37 cellular contexts compared by ENCODE assay signal in the genomic region with DNA sequence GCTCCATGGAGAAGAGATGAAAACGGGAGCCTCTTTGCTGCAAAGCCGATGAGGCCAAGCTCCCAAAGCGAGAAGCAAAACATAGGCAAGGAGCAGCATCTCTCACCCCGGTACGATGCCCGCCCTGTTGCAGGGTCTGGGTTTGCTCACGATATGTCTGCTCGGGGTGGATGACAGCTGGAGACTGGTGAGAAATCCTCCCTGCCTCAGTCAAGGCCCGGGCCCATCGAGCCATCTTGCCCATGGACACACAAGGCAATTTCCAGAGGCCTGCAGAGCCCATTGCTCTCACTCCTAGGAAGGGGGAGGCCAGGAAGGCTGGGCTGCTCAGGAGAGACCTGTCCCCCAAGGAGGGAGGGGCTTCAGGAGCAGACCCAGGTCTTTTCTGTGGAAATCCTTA.
"Had no signal": no experiment of that assay in that cellular context is flagged by ENCODE, and none has a peak within 500 bp of the region (broad histone marks: within the 10 kb centered on the region; RNA-seq: fewer than 3 reads in every experiment).

No MANE protein-coding gene starts in this region.

- H3K4me1 ChIP-seq: ascending aorta, body of pancreas, breast epithelium had no signal

- H3K27me3 Mint-ChIP-seq: activated naive CD4-positive, alpha-beta T cell treated with anti-CD3 and anti-CD28 coated beads, Interleukin-2, amount 10 ng/mL, durations not matched to agents 7 days and 5 days; activated naive CD4-positive, alpha-beta T cell treated with anti-CD3 and anti-CD28 coated beads, Interleukin-2, amount 50 U/mL, for 24 hours; activated naive CD8-positive, alpha-beta T cell; activated naive CD8-positive, alpha-beta T cell treated with anti-CD3 and anti-CD28 coated beads for 36 hours; activated naive CD8-positive, alpha-beta T cell treated with anti-CD3 and anti-CD28 coated beads, Interleukin-2, amount 50 U/mL, for 24 hours had no signal

- H3K4me3 Mint-ChIP-seq: activated naive CD4-positive, alpha-beta T cell treated with anti-CD3 and anti-CD28 coated beads for 36 hours; activated naive CD4-positive, alpha-beta T cell treated with anti-CD3 and anti-CD28 coated beads, Interleukin-2, amount 10 ng/mL, durations not matched to agents 7 days and 5 days; activated naive CD4-positive, alpha-beta T cell treated with anti-CD3 and anti-CD28 coated beads, Interleukin-2, amount 50 U/mL, for 24 hours; activated naive CD8-positive, alpha-beta T cell; activated naive CD8-positive, alpha-beta T cell treated with anti-CD3 and anti-CD28 coated beads for 36 hours; activated naive CD8-positive, alpha-beta T cell treated with anti-CD3 and anti-CD28 coated beads, Interleukin-2, amount 10 ng/mL, durations not matched to agents 7 days and 5 days; activated naive CD8-positive, alpha-beta T cell treated with anti-CD3 and anti-CD28 coated beads, Interleukin-2, amount 50 U/mL, for 24 hours; activated T-cell treated with anti-CD3 and anti-CD28 coated beads, Interleukin-2, amount 50 U/mL, for 24 hours; activated T-cell treated with anti-CD3 and anti-CD28 coated beads, Interleukin-2, amount 50 U/mL, for 72 hours; activated T-helper 1 cell treated with anti-CD3 and anti-CD28 coated beads, Interleukin-12 subunit alpha, Interleukin-12 subunit beta, Interleukin-2, Interleukin-4 antibody, amounts not matched to agents 30 ng/mL and 10 ng/mL and 1 ng/mL, durations not matched to agents 14 hours and 24 hours and 36 hours; activated T-helper 17 cell treated with anti-CD3 and anti-CD28 coated beads, Interleukin-2, amount 50 U/mL, for 72 hours; brain; central memory CD8-positive, alpha-beta T cell had no signal

- H3K4me1 Mint-ChIP-seq: activated naive CD4-positive, alpha-beta T cell treated with anti-CD3 and anti-CD28 coated beads, Interleukin-2, amount 10 ng/mL, durations not matched to agents 7 days and 5 days; activated naive CD4-positive, alpha-beta T cell treated with anti-CD3 and anti-CD28 coated beads, Interleukin-2, amount 50 U/mL, for 24 hours; activated naive CD8-positive, alpha-beta T cell treated with anti-CD3 and anti-CD28 coated beads for 36 hours; activated naive CD8-positive, alpha-beta T cell treated with anti-CD3 and anti-CD28 coated beads, Interleukin-2, amount 10 ng/mL, durations not matched to agents 7 days and 5 days; activated naive CD8-positive, alpha-beta T cell treated with anti-CD3 and anti-CD28 coated beads, Interleukin-2, amount 50 U/mL, for 24 hours; activated T-helper 17 cell treated with anti-CD3 and anti-CD28 coated beads, Interleukin-2, amount 50 U/mL, for 72 hours; brain; central memory CD8-positive, alpha-beta T cell had no signal

- H3K9me3 Mint-ChIP-seq: activated naive CD4-positive, alpha-beta T cell treated with anti-CD3 and anti-CD28 coated beads for 36 hours; activated naive CD4-positive, alpha-beta T cell treated with anti-CD3 and anti-CD28 coated beads, Interleukin-2, amount 10 ng/mL, durations not matched to agents 7 days and 5 days; activated naive CD4-positive, alpha-beta T cell treated with anti-CD3 and anti-CD28 coated beads, Interleukin-2, amount 50 U/mL, for 24 hours; activated naive CD4-positive, alpha-beta T cell treated with anti-CD3 and anti-CD28 coated beads, Interleukin-2, amount 50 U/mL, for 72 hours; activated naive CD8-positive, alpha-beta T cell treated with anti-CD3 and anti-CD28 coated beads for 36 hours; activated naive CD8-positive, alpha-beta T cell treated with anti-CD3 and anti-CD28 coated beads, Interleukin-2, amount 10 ng/mL, durations not matched to agents 7 days and 5 days; activated naive CD8-positive, alpha-beta T cell treated with anti-CD3 and anti-CD28 coated beads, Interleukin-2, amount 50 U/mL, for 24 hours; activated T-cell treated with anti-CD3 and anti-CD28 coated beads, Interleukin-2, amount 50 U/mL, for 24 hours; activated T-cell treated with anti-CD3 and anti-CD28 coated beads, Interleukin-2, amount 50 U/mL, for 72 hours; activated T-helper 1 cell treated with anti-CD3 and anti-CD28 coated beads, Interleukin-12 subunit alpha, Interleukin-12 subunit beta, Interleukin-2, Interleukin-4 antibody, amounts not matched to agents 30 ng/mL and 10 ng/mL and 1 ng/mL, durations not matched to agents 14 hours and 24 hours and 36 hours; activated T-helper 17 cell treated with anti-CD3 and anti-CD28 coated beads, Interleukin-2, amount 50 U/mL, for 72 hours; activated T-helper 2 cell treated with anti-CD3 and anti-CD28 coated beads, Interferon-gamma antibody, Interleukin-2, Interleukin-4, amounts not matched to agents 10 μg/mL and 5 μg/mL and 100 μg/mL, durations not matched to agents 14 hours and 24 hours and 36 hours; brain; central memory CD8-positive, alpha-beta T cell had no signal

- H3K27ac Mint-ChIP-seq: activated naive CD4-positive, alpha-beta T cell treated with anti-CD3 and anti-CD28 coated beads for 36 hours; activated naive CD4-positive, alpha-beta T cell treated with anti-CD3 and anti-CD28 coated beads, Interleukin-2, amount 10 ng/mL, durations not matched to agents 7 days and 5 days; activated naive CD4-positive, alpha-beta T cell treated with anti-CD3 and anti-CD28 coated beads, Interleukin-2, amount 50 U/mL, for 24 hours; activated naive CD4-positive, alpha-beta T cell treated with anti-CD3 and anti-CD28 coated beads, Interleukin-2, amount 50 U/mL, for 72 hours; activated naive CD8-positive, alpha-beta T cell; activated naive CD8-positive, alpha-beta T cell treated with anti-CD3 and anti-CD28 coated beads for 36 hours; activated naive CD8-positive, alpha-beta T cell treated with anti-CD3 and anti-CD28 coated beads, Interleukin-2, amount 10 ng/mL, durations not matched to agents 7 days and 5 days; activated naive CD8-positive, alpha-beta T cell treated with anti-CD3 and anti-CD28 coated beads, Interleukin-2, amount 50 U/mL, for 24 hours; activated T-cell treated with anti-CD3 and anti-CD28 coated beads, Interleukin-2, amount 50 U/mL, for 24 hours; activated T-cell treated with anti-CD3 and anti-CD28 coated beads, Interleukin-2, amount 50 U/mL, for 72 hours; activated T-helper 1 cell treated with anti-CD3 and anti-CD28 coated beads, Interleukin-12 subunit alpha, Interleukin-12 subunit beta, Interleukin-2, Interleukin-4 antibody, amounts not matched to agents 30 ng/mL and 10 ng/mL and 1 ng/mL, durations not matched to agents 14 hours and 24 hours and 36 hours; activated T-helper 17 cell treated with anti-CD3 and anti-CD28 coated beads, Interleukin-2, amount 50 U/mL, for 72 hours; activated T-helper 2 cell treated with anti-CD3 and anti-CD28 coated beads, Interferon-gamma antibody, Interleukin-2, Interleukin-4, amounts not matched to agents 10 μg/mL and 5 μg/mL and 100 μg/mL, durations not matched to agents 14 hours and 24 hours and 36 hours; brain had no signal

- H3K36me3 Mint-ChIP-seq: activated naive CD4-positive, alpha-beta T cell treated with anti-CD3 and anti-CD28 coated beads, Interleukin-2, amount 10 ng/mL, durations not matched to agents 7 days and 5 days; activated naive CD4-positive, alpha-beta T cell treated with anti-CD3 and anti-CD28 coated beads, Interleukin-2, amount 50 U/mL, for 24 hours; activated naive CD4-positive, alpha-beta T cell treated with anti-CD3 and anti-CD28 coated beads, Interleukin-2, amount 50 U/mL, for 72 hours; activated naive CD8-positive, alpha-beta T cell; activated naive CD8-positive, alpha-beta T cell treated with anti-CD3 and anti-CD28 coated beads for 36 hours; activated naive CD8-positive, alpha-beta T cell treated with anti-CD3 and anti-CD28 coated beads, Interleukin-2, amount 10 ng/mL, durations not matched to agents 7 days and 5 days; brain had no signal

- DNase-seq: activated effector memory CD4-positive, alpha-beta T cell treated with anti-CD3 and anti-CD28 coated beads, Interleukin-2, amount 50 U/mL, for 16 hours; activated effector memory CD4-positive, alpha-beta T cell treated with Interleukin-2 at 50 U/mL for 16 hours; activated gamma-delta T cell; activated gamma-delta T cell treated with Interleukin-2 at 50 U/mL for 16 hours; activated naive CD4-positive, alpha-beta T cell; activated naive CD4-positive, alpha-beta T cell treated with anti-CD3 and anti-CD28 coated beads for 36 hours; activated naive CD4-positive, alpha-beta T cell treated with anti-CD3 and anti-CD28 coated beads, Interleukin-2, amount 10 ng/mL, durations not matched to agents 7 days and 5 days; activated naive CD4-positive, alpha-beta T cell treated with anti-CD3 and anti-CD28 coated beads, Interleukin-2, amount 50 U/mL, for 16 hours; activated naive CD4-positive, alpha-beta T cell treated with Interleukin-2 at 50 U/mL for 16 hours; activated naive CD8-positive, alpha-beta T cell treated with anti-CD3 and anti-CD28 coated beads for 36 hours; activated naive CD8-positive, alpha-beta T cell treated with anti-CD3 and anti-CD28 coated beads, Interleukin-2, amount 10 ng/mL, durations not matched to agents 7 days and 5 days; activated naive CD8-positive, alpha-beta T cell treated with anti-CD3 and anti-CD28 coated beads, Interleukin-2, amount 50 U/mL, for 24 hours; activated T-cell treated with anti-CD3 and anti-CD28 coated beads, Interleukin-2, amount 50 U/mL, for 1 hour; activated T-cell treated with anti-CD3 and anti-CD28 coated beads, Interleukin-2, amount 50 U/mL, for 24 hours; activated T-cell treated with anti-CD3 and anti-CD28 coated beads, Interleukin-2, amount 50 U/mL, for 48 hours; activated T-cell treated with anti-CD3 and anti-CD28 coated beads, Interleukin-2, amount 50 U/mL, for 72 hours; adrenal gland; amniotic stem cell; amygdala; anterior cingulate cortex; aorta; body of pancreas; brain microvascular endothelial cell; caudate nucleus; central memory CD4-positive, alpha-beta T cell; cerebellar nuclear complex had no signal

- H3K4me3 ChIP-seq: adrenal gland, ascending aorta, body of pancreas, breast epithelium, cardiac muscle cell had no signal

- H3K36me3 ChIP-seq: adrenal gland, ascending aorta, brain microvascular endothelial cell, breast epithelium, cardiac muscle cell had no signal

- H3K27me3 ChIP-seq: adrenal gland, ascending aorta, body of pancreas, brain microvascular endothelial cell, breast epithelium, cardiac muscle cell had no signal

- ATAC-seq: activated naive CD4-positive, alpha-beta T cell treated with anti-CD3 and anti-CD28 coated beads, Interleukin-2, amount 50 U/mL, for 72 hours; activated naive CD8-positive, alpha-beta T cell treated with anti-CD3 and anti-CD28 coated beads, Interleukin-2, amount 50 U/mL, for 24 hours; activated T-cell treated with anti-CD3 and anti-CD28 coated beads, Interleukin-2, amount 50 U/mL, for 72 hours; activated T-helper 17 cell treated with anti-CD3 and anti-CD28 coated beads, Interleukin-2, amount 50 U/mL, for 72 hours; body of pancreas had no signal

- H3K27ac ChIP-seq: adrenal gland, ascending aorta, body of pancreas, brain microvascular endothelial cell, breast epithelium, cardiac muscle cell had no signal

- H3K9me3 ChIP-seq: adrenal gland, ascending aorta, body of pancreas, breast epithelium had no signal
